7 cellular contexts compared by ENCODE assay signal in the genomic region with DNA sequence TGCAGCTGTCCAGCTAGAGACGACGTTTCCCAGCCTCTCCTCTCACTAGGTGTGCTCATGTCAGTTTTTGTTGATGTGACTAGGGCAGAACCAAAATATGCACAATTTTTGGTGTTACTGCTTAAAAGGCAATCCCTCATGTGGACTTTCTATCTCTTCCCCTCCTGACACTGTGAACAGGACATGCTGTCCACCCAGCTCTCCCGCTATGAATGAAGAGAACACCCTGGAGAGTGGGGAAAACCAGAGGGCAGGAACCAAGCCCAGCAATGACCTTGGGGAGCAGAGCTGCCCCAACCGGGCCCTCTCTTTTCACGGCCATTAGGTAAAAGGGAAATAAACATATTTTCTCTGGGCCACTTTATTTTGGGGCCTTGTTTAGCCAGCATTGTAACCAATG.
"Had no signal": no experiment of that assay in that cellular context is flagged by ENCODE, and none has a peak within 500 bp of the region (broad histone marks: within the 10 kb centered on the region; RNA-seq: fewer than 3 reads in every experiment).

No MANE protein-coding gene starts in this region.

- H3K9ac ChIP-seq: KMS-11 had no signal

- DNase-seq: GOT3, H9, HCEC 1CT, IMR-90, KBM-7 had no signal

- FAIRE-seq: HTR-8/SVneo had no signal

- H3K27ac ChIP-seq: KMS-11 had no signal

- H3K4me2 ChIP-seq: KMS-11 had no signal
